15 cellular contexts compared by ENCODE assay signal in the genomic region with DNA sequence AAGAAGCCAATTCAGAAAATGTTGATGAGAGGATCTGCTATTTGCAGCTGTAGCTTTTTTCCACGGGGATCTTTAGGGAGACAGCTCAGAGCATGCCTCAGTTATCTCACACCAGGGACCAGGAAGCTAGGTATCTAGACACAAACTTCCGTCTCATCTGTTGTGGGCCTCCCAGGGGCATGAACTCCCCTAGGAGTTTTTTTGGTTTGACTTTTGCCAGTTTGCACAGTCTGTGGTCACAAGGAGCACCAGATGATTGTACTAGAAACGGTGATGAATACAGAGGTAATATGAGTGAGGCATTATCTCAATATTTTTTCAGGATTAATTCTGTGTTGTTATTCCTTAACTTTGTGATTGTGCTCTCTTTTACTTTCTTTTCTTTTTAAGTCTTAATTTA.
"Had no signal": no experiment of that assay in that cellular context is flagged by ENCODE, and none has a peak within 500 bp of the region (broad histone marks: within the 10 kb centered on the region; RNA-seq: fewer than 3 reads in every experiment).

No MANE protein-coding gene starts in this region.

- H3K36me3 ChIP-seq: cardiac muscle cell, lower lobe of right lung, WERI-Rb-1 had no signal

- FAIRE-seq: astrocyte, endothelial cell of umbilical vein had no signal

- H3K27ac ChIP-seq: cardiac muscle cell, foreskin keratinocyte, lower lobe of right lung, testis, WERI-Rb-1 had no signal

- H3K4me1 ChIP-seq: foreskin keratinocyte, lower lobe of right lung, testis had no signal

- H3K4me3 ChIP-seq: cardiac muscle cell, lower lobe of right lung, testis had no signal

- ATAC-seq: foreskin keratinocyte; left cardiac atrium; lower lobe of right lung; naive thymus-derived CD4-positive, alpha-beta T cell had no signal

- DNase-seq: activated CD4-positive, alpha-beta T cell treated with anti-CD3 and anti-CD28 coated beads for 4 hours; activated naive CD4-positive, alpha-beta T cell treated with anti-CD3 and anti-CD28 coated beads for 36 hours; foreskin keratinocyte; immature natural killer cell; left cardiac atrium; lower lobe of right lung; midbrain; naive thymus-derived CD4-positive, alpha-beta T cell; retina; stimulated activated CD4-positive, alpha-beta T cell treated with anti-CD3 and anti-CD28 coated beads, Interleukin-4, amount 100 ng/mL, for 1 hour; testis; WERI-Rb-1 had no signal

- H3K27me3 ChIP-seq: cardiac muscle cell, foreskin keratinocyte, testis had no signal

- H3K9me3 ChIP-seq: lower lobe of right lung, testis had no signal
